Comparison of ENCODE assay signal across 11 cellular contexts in genomic region chr20:16135630-16136029, GRCh38.
"Had no signal": no experiment of that assay in that cellular context is flagged by ENCODE, and none has a peak within 500 bp of the region (broad histone marks: within the 10 kb centered on the region; RNA-seq: fewer than 3 reads in every experiment).

No MANE protein-coding gene starts in this region.

- FAIRE-seq: H1, H54 had no signal

- H2AFZ ChIP-seq: GM23248, GM23338 had no signal

- H3K36me3 ChIP-seq: HAP-1 had no signal

- H3K27ac ChIP-seq: GM23248 had no signal

- H3K4me3 ChIP-seq: GM23248, GM23338, HAP-1 had no signal

- H3K9me3 ChIP-seq: HAP-1 had no signal

- DNase-seq: GM23248, GOT3, H7, H9, HCEC 1CT, HFFc6 had no signal

- H3K4me1 ChIP-seq: HAP-1 had no signal

- H3K9ac ChIP-seq: GM23248 had no signal

- H3K4me2 ChIP-seq: GM23338 had no signal

- ATAC-seq: GM23338, HCT116 had no signal
